ENCODE assay signal across 22 cellular contexts in the genomic region with DNA sequence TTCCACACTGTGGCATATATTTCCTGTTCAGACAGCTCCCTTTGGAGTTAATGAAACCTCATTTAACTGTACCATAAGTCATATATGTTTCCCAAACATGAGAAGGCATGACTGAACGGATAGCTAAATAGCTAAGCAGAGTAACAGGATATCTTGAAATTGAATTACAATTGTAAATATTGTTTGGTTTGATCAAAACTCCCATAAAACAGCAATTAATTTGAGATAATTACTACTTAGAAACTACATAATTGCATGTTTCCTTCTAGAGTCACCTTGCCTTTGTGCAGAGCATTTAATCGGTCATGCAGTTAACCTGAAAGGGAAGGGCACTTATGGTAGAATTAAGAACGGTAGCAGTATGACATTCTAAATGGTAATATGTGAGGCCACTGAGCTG.
"Had no signal": no experiment of that assay in that cellular context is flagged by ENCODE, and none has a peak within 500 bp of the region (broad histone marks: within the 10 kb centered on the region; RNA-seq: fewer than 3 reads in every experiment).

No MANE protein-coding gene starts in this region.

- H3K9me3 ChIP-seq: ascending aorta, breast epithelium, gastroesophageal sphincter, heart left ventricle, mucosa of descending colon, thyroid gland had no signal

- H3K27me3 Mint-ChIP-seq: memory B cell had no signal

- H3K36me3 ChIP-seq: ascending aorta, breast epithelium, gastroesophageal sphincter, heart left ventricle, thyroid gland, WERI-Rb-1 had no signal

- H3K4me1 Mint-ChIP-seq: activated naive CD4-positive, alpha-beta T cell treated with anti-CD3 and anti-CD28 coated beads, Interleukin-2, amount 50 U/mL, for 24 hours; memory B cell; naive B cell; neural crest cell had no signal

- H3K9me3 Mint-ChIP-seq: activated naive CD4-positive, alpha-beta T cell treated with anti-CD3 and anti-CD28 coated beads, Interleukin-2, amount 50 U/mL, for 24 hours; memory B cell; naive B cell; neural crest cell had no signal

- H3K27ac Mint-ChIP-seq: activated naive CD4-positive, alpha-beta T cell treated with anti-CD3 and anti-CD28 coated beads, Interleukin-2, amount 50 U/mL, for 24 hours; memory B cell; naive B cell had no signal

- H3K36me3 Mint-ChIP-seq: activated naive CD4-positive, alpha-beta T cell treated with anti-CD3 and anti-CD28 coated beads, Interleukin-2, amount 50 U/mL, for 24 hours; memory B cell; naive B cell had no signal

- H3K4me1 ChIP-seq: ascending aorta, breast epithelium, gastroesophageal sphincter, heart left ventricle, thyroid gland had no signal

- ATAC-seq: esophagus mucosa, gastroesophageal sphincter, heart left ventricle, mucosa of descending colon had no signal

- H3K4me3 ChIP-seq: ascending aorta, breast epithelium, gastroesophageal sphincter, heart left ventricle, mucosa of descending colon, thyroid gland had no signal

- H3K27me3 ChIP-seq: ascending aorta, breast epithelium, gastroesophageal sphincter, heart left ventricle, thyroid gland had no signal

- DNase-seq: activated CD4-positive, alpha-beta T cell treated with anti-CD3 and anti-CD28 coated beads for 1 hour; activated CD8-positive, alpha-beta memory T cell treated with anti-CD3 and anti-CD28 coated beads for 24 hours; activated CD8-positive, alpha-beta memory T cell treated with anti-CD3 and anti-CD28 coated beads, Interleukin-2, amount 50 U/mL, for 48 hours; activated gamma-delta T cell; activated T-cell treated with anti-CD3 and anti-CD28 coated beads, Interleukin-2, amount 50 U/mL, for 48 hours; cerebellar nuclear complex; cortex of kidney; effector CD4-positive, alpha-beta T cell; heart left ventricle; mucosa of descending colon; naive B cell; retina; stimulated activated naive CD4-positive, alpha-beta T cell treated with Interleukin-2 at 50 U/mL for 16 hours; thyroid gland; WERI-Rb-1 had no signal

- H3K4me3 Mint-ChIP-seq: activated naive CD4-positive, alpha-beta T cell treated with anti-CD3 and anti-CD28 coated beads, Interleukin-2, amount 50 U/mL, for 24 hours; memory B cell; naive B cell; neural crest cell had no signal

- H3K27ac ChIP-seq: ascending aorta, breast epithelium, gastroesophageal sphincter, heart left ventricle, thyroid gland, WERI-Rb-1 had no signal
